12 cellular contexts compared by ENCODE assay signal in the genomic region with DNA sequence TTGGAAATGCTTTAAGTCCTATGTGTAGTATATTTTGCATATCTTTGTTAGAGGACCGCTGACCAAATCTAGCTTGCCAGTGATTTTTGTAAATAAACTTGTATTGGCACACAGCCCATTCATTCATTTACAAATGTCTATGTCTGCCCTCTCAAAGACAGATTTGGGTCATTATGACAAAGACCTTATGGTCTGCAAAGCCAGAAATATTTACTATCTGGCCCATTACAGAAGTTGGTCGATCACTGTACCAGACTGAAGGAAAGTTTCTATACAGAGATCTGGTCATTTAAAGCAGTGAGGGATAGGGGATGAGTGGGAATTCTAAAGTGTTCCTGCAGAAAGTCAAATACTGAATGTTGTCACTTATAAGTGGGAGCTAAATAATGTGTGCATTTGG.
"Had no signal": no experiment of that assay in that cellular context is flagged by ENCODE, and none has a peak within 500 bp of the region (broad histone marks: within the 10 kb centered on the region; RNA-seq: fewer than 3 reads in every experiment).

No MANE protein-coding gene starts in this region.

- H3K36me3 Mint-ChIP-seq: activated naive CD4-positive, alpha-beta T cell treated with anti-CD3 and anti-CD28 coated beads, Interleukin-2, amount 10 ng/mL, durations not matched to agents 7 days and 5 days had no signal

- H3K4me3 ChIP-seq: dorsolateral prefrontal cortex, gastrocnemius medialis, heart right ventricle had no signal

- H3K9me3 ChIP-seq: gastrocnemius medialis, heart right ventricle had no signal

- H3K27ac Mint-ChIP-seq: activated B cell treated with CpG ODN at 0.5 μM for 24 hours; activated CD4-positive, alpha-beta T cell treated with anti-CD3 and anti-CD28 coated beads, Interleukin-2, amount 10 ng/mL, durations not matched to agents 24 days and 14 days; activated naive CD4-positive, alpha-beta T cell treated with anti-CD3 and anti-CD28 coated beads, Interleukin-2, amount 10 ng/mL, durations not matched to agents 7 days and 5 days; T-helper 17 cell had no signal

- H3K27ac ChIP-seq: dorsolateral prefrontal cortex, gastrocnemius medialis had no signal

- H3K36me3 ChIP-seq: gastrocnemius medialis, heart right ventricle had no signal

- H3K27me3 ChIP-seq: dorsolateral prefrontal cortex, gastrocnemius medialis, heart right ventricle had no signal

- H3K9me3 Mint-ChIP-seq: activated B cell treated with CpG ODN at 0.5 μM for 24 hours; activated CD4-positive, alpha-beta T cell treated with anti-CD3 and anti-CD28 coated beads, Interleukin-2, amount 10 ng/mL, durations not matched to agents 24 days and 14 days; activated naive CD4-positive, alpha-beta T cell treated with anti-CD3 and anti-CD28 coated beads, Interleukin-2, amount 10 ng/mL, durations not matched to agents 7 days and 5 days; neural crest cell had no signal

- H3K27me3 Mint-ChIP-seq: activated naive CD4-positive, alpha-beta T cell treated with anti-CD3 and anti-CD28 coated beads, Interleukin-2, amount 10 ng/mL, durations not matched to agents 7 days and 5 days had no signal

- DNase-seq: activated B cell treated with CpG ODN at 0.5 μM for 24 hours; activated CD4-positive, alpha-beta T cell treated with anti-CD3 and anti-CD28 coated beads, Interleukin-2, amount 10 ng/mL, durations not matched to agents 24 days and 14 days; activated naive CD4-positive, alpha-beta T cell treated with anti-CD3 and anti-CD28 coated beads, Interleukin-2, amount 10 ng/mL, durations not matched to agents 7 days and 5 days; amniotic stem cell; dorsolateral prefrontal cortex; gastrocnemius medialis; islet precursor cell; stimulated activated CD4-positive, alpha-beta T cell treated with anti-CD3 and anti-CD28 coated beads, Interleukin-4, amount 100 ng/mL, for 1 hour; stimulated activated CD8-positive, alpha-beta memory T cell treated with anti-CD3 and anti-CD28 coated beads, Interleukin-4, amount 100 ng/mL, for 48 hours; T-helper 17 cell had no signal

- H3K4me3 Mint-ChIP-seq: activated B cell treated with CpG ODN at 0.5 μM for 24 hours; activated CD4-positive, alpha-beta T cell treated with anti-CD3 and anti-CD28 coated beads, Interleukin-2, amount 10 ng/mL, durations not matched to agents 24 days and 14 days; activated naive CD4-positive, alpha-beta T cell treated with anti-CD3 and anti-CD28 coated beads, Interleukin-2, amount 10 ng/mL, durations not matched to agents 7 days and 5 days; neural crest cell; T-helper 17 cell had no signal
